In genomic region chr7:88759956-88760515, GRCh38 we compare ENCODE assay signal across 13 cellular contexts. TPM values are rescaled to one million over a fixed set of nuclear protein-coding genes. Genes with fewer than 3 reads are reported as not detected.
A peak's percentile ranks its signal among the peaks of the same experiment; 100 is the strongest.
DNase-seq lines count a peak whose midpoint lies in the region; ATAC-seq and TF ChIP-seq lines count a peak whose summit lies in the region.
"Had no signal": no experiment of that assay in that cellular context is flagged by ENCODE, and none has a peak within 500 bp of the region (broad histone marks: within the 10 kb centered on the region; RNA-seq: fewer than 3 reads in every experiment).

No MANE protein-coding gene starts in this region.

- no peaks in the 10 kb centered on the region for H3K9me2 ChIP-seq in SK-N-SH

- POLR2A ChIA-PET in SK-N-SH (lab: Yijun Ruan, JAX): no interaction called here

- H3K36me3 ChIP-seq in SK-N-SH (replicated peaks in 1 of 2; ENCODE audit: control insufficient read depth in 1 of 2, insufficient read depth in 2 of 2, low read length in 1 of 2): no peaks in the 10 kb centered on the region

- H3K79me2 ChIP-seq in SK-N-SH (ENCODE audit: insufficient read depth): no peaks in the 10 kb centered on the region

- H3F3A ChIP-seq in SK-N-SH (replicated peaks; ENCODE audit: insufficient read depth): no peaks in the 10 kb centered on the region

- WGBS in SK-N-SH (ENCODE audit: low lambda C conversion rate): 10% methylated on average over 17 of the region's 17 CpGs

- peak; percentile 15 for ATAC-seq in sciatic nerve

- no peak overlapping the region for H3K27ac ChIP-seq in SK-N-SH (ENCODE audit: low read depth in 2 of 2, low read length in 1 of 2)
- H3K27ac ChIP-seq: 22Rv1 had no signal

- CTCF ChIA-PET in SK-N-SH (lab: Yijun Ruan, JAX): interaction anchor here (1.6 to 2.1 kb wide), 2 partner anchors 13 to 30 kb away, joined by 6 to 7 read pairs; no protein-coding TSS in a partner anchor

- H3K9me3 ChIP-seq in SK-N-SH: no peaks in the 10 kb centered on the region

- peak overlapping the region; percentile 78 for H3K4me2 ChIP-seq in SK-N-SH

- H3K4me3 ChIP-seq in SK-N-SH (ENCODE audit: low read depth in 2 of 2, low read length in 1 of 2) (peak overlapping the region; percentile 47 to 48; a peak in 3 of 4 replicates), iPS-11a (ENCODE audit: low read depth, low read length) (peak overlapping the region; percentile 30)

- no peaks in the 10 kb centered on the region for H4K20me1 ChIP-seq in SK-N-SH (ENCODE audit: insufficient read depth)

- intact Hi-C loops in sciatic nerve (cut with DNase I): no loop called here

- no peak for TF ChIP-seq CTCF in SK-N-SH (IDR thresholded peaks at IDR 0.05)

- H3K27me3 ChIP-seq in SK-N-SH (ENCODE audit: insufficient read depth): peaks cover 29% of the 10 kb centered on the region

- no peak for TF ChIP-seq EP300 in SK-N-SH (IDR thresholded peaks at IDR 0.05; ENCODE audit: borderline replicate concordance in 1 of 2, low read depth in 1 of 2, low read length in 1 of 2)

- H3K9ac ChIP-seq in SK-N-SH: no peak overlapping the region

- no peak for TF ChIP-seq RAD21 in SK-N-SH (IDR thresholded peaks at IDR 0.05; ENCODE audit: low read length)

- 0 out of 2 replicates have a peak overlapping the region, but pooled peaks have one; percentile 47 for H2AFZ ChIP-seq in SK-N-SH (ENCODE audit: low read depth)

- DNase-seq in DMS 273 (lab: John Stamatoyannopoulos, UW; ENCODE audit: unreplicated experiment): peak; percentile 39
- no peak for DNase-seq in DMS 273 treated with DMSO at 0.1 percent for 48 hours (lab: John Stamatoyannopoulos, UW)
- no peak for DNase-seq in SK-N-SH
- no peak for DNase-seq in sciatic nerve (ENCODE audit: low spot score)
- DNase-seq in NCI-H1417 treated with DMSO at 0.1 percent for 48 hours (lab: John Stamatoyannopoulos, UW): no peak
- no peak for DNase-seq in NCI-H226
- no peak for DNase-seq in DMS153 treated with DMSO at 0.1 percent for 48 hours (lab: John Stamatoyannopoulos, UW; ENCODE audit: unreplicated experiment)
- DNase-seq: cortex of kidney; DND-41; MM.1S; NK-92 treated with Interleukin-12 subunit alpha and Interleukin-12 subunit beta, amount 100 ng/mL, for 24 hours had no signal

- H3K4me1 ChIP-seq in SK-N-SH (ENCODE audit: control insufficient read depth in 1 of 2, insufficient read depth in 2 of 2, low read depth in 1 of 2, low read length in 1 of 2): peaks cover 0 to 17% of the 10 kb centered on the region in 2 experiments; a peak in 2 of 4 replicates

TF ChIP-seq in SK-N-SH, 30 proteins besides CTCF, POLR2A, EP300 and RAD21:
- peak; percentile 1; the same call in 1 of the 2 replicates for TF ChIP-seq MXI1 (IDR thresholded peaks at IDR 0.05; ENCODE audit: low read depth, low read length)
- no peak for TF ChIP-seq USF1 (IDR thresholded peaks at IDR 0.05; ENCODE audit: borderline replicate concordance, low read depth)
TF ChIP-seq in SK-N-SH: peak in this region for 1.

RNA-seq across cellular contexts. Expression of gene ZNF804B, which starts 0.5 kb away (rescaled TPM):
- not detected in 2 replicates for polyA plus RNA-seq in SK-N-SH (2012; rRNA removed)
- not detected in 2 replicates for polyA plus RNA-seq in SK-N-SH (2012; cell fraction: cytosol; rRNA removed)
- not detected in 2 replicates for polyA plus RNA-seq in SK-N-SH (2012; cell fraction: nucleus; rRNA removed)
- not detected for total RNA-seq in sciatic nerve

RNA-seq across cellular contexts. Expression of gene TEX47, which starts 35.5 kb away (rescaled TPM):
- not detected in 2 replicates for polyA plus RNA-seq in SK-N-SH (2012; rRNA removed)
- polyA plus RNA-seq in SK-N-SH (2012; cell fraction: cytosol; rRNA removed): not detected in 2 replicates
- polyA plus RNA-seq in SK-N-SH (2012; cell fraction: nucleus; rRNA removed): not detected in 2 replicates
- total RNA-seq in sciatic nerve: not detected
